In genomic region chrX:71623105-71623450, GRCh38 we compare ENCODE assay signal across 8 cellular contexts. TPM values are rescaled to one million over a fixed set of nuclear protein-coding genes. Genes with fewer than 3 reads are reported as not detected.
DNase-seq lines count a peak whose midpoint lies in the region; ATAC-seq, FAIRE-seq and TF ChIP-seq lines count a peak whose summit lies in the region.

No MANE protein-coding gene starts in this region.

- H2BK12ac ChIP-seq in trophoblast cell (ENCODE audit: low read length) = no peak overlapping the region

- H3K9me3 ChIP-seq in CD8-positive, alpha-beta memory T cell (ENCODE audit: low read length) = no peaks in the 10 kb centered on the region
- H3K9me3 ChIP-seq in Panc1 (ENCODE audit: control insufficient read depth, insufficient read depth, low read depth, low read length) = no peaks in the 10 kb centered on the region
- H3K9me3 ChIP-seq in endothelial cell of umbilical vein (replicated peaks; ENCODE audit: control insufficient read depth, insufficient read depth, low read length) = no peaks in the 10 kb centered on the region
- H3K9me3 ChIP-seq in trophoblast cell (ENCODE audit: insufficient read depth, low read depth, low read length) = no peaks in the 10 kb centered on the region

- H4K8ac ChIP-seq in trophoblast cell (ENCODE audit: low read depth, low read length) = no peak overlapping the region

- H4K20me1 ChIP-seq in endothelial cell of umbilical vein (replicated peaks; ENCODE audit: control insufficient read depth, extremely low read depth, insufficient read depth, low read length) = no peaks in the 10 kb centered on the region

- peaks cover 0 to 3% (median 0%) of the 10 kb centered on the region in 5 donors for H3K9me3 Mint-ChIP-seq in CD8-positive, alpha-beta memory T cell

- peak overlapping the region; percentile 95 to 100 (median 95) for H3K27ac Mint-ChIP-seq in CD8-positive, alpha-beta memory T cell

- peaks cover 0 to 5% (median 0%) of the 10 kb centered on the region in 3 donors for H3K36me3 Mint-ChIP-seq in CD8-positive, alpha-beta memory T cell

- no peak overlapping the region for H2AK5ac ChIP-seq in trophoblast cell (ENCODE audit: low read length)

- BruUV-seq in Panc1 (replicated peaks; lab: Mats Ljungman, UMichigan) (no TSS peak), endothelial cell of umbilical vein (replicated peaks; lab: Mats Ljungman, UMichigan) (no TSS peak)

- peaks cover 61% of the 10 kb centered on the region for H3K4me1 ChIP-seq in CD8-positive, alpha-beta memory T cell (ENCODE audit: insufficient read depth, low read length)
- H3K4me1 ChIP-seq in Panc1 (ENCODE audit: control insufficient read depth, insufficient read depth, low read length) (no peaks in the 10 kb centered on the region; the same call in 1 of the 2 replicates), endothelial cell of umbilical vein (ENCODE audit: control insufficient read depth, extremely low read depth, insufficient read depth, low read length) (peaks cover 11% of the 10 kb centered on the region), trophoblast cell (ENCODE audit: control insufficient read depth in 1 of 2, insufficient read depth in 2 of 2, low read length in 2 of 2) (peaks cover 0 to 7% of the 10 kb centered on the region in 2 experiments)

- TF ChIP-seq POLR2A in endothelial cell of umbilical vein (IDR thresholded peaks at IDR 0.05; ENCODE audit: low read depth, low read length) = no peak

- H2BK5ac ChIP-seq in trophoblast cell (ENCODE audit: low read depth, low read length, poor library complexity) = no peak overlapping the region

- peak overlapping the region; percentile 49 for H3K9ac ChIP-seq in endothelial cell of umbilical vein (replicated peaks; ENCODE audit: extremely low read depth, insufficient read depth, low read length)
- no peak overlapping the region for H3K9ac ChIP-seq in trophoblast cell (ENCODE audit: low read length)

- no peak overlapping the region for H3K4ac ChIP-seq in trophoblast cell (ENCODE audit: low read depth, low read length)

- no peaks in the 10 kb centered on the region for H3K9me1 ChIP-seq in endothelial cell of umbilical vein (replicated peaks; ENCODE audit: control insufficient read depth, extremely low read depth, insufficient read depth, low read length)

- POLR2A ChIA-PET in CD8-positive, alpha-beta memory T cell (lab: Charles Lee) = interaction anchor here (0.5 to 1.3 kb wide), 3 partner anchors 16 to 195 kb away, joined by 4 to 5 read pairs (median 5); partner anchors contain the start of gene OGT
- POLR2A ChIA-PET in Panc1 (lab: Charles Lee) (no interaction called here), endothelial cell of umbilical vein (lab: Charles Lee) (interaction anchor here (1.0 kb wide), 1 partner anchor 25 kb away, joined by 3 read pairs; no protein-coding TSS in a partner anchor)

- WGBS in trophoblast cell (ENCODE audit: extremely low coverage, insufficient coverage, insufficient read length) = no CpG with 5 or more reads among the region's 3 CpGs

- H3K27me3 ChIP-seq in CD8-positive, alpha-beta memory T cell (ENCODE audit: insufficient read depth, low read length, poor library complexity, severe bottlenecking) = no peaks in the 10 kb centered on the region
- no peaks in the 10 kb centered on the region for H3K27me3 ChIP-seq in Panc1 (ENCODE audit: control insufficient read depth, insufficient read depth, low read length)
- no peaks in the 10 kb centered on the region for H3K27me3 ChIP-seq in endothelial cell of umbilical vein (ENCODE audit: control insufficient read depth in 2 of 2, insufficient read depth in 2 of 2, low read length in 2 of 2)
- no peaks in the 10 kb centered on the region for H3K27me3 ChIP-seq in trophoblast cell (ENCODE audit: insufficient read depth, low read length)

- no peak overlapping the region for H4K12ac ChIP-seq in trophoblast cell (ENCODE audit: low read depth, low read length)

- H3K23ac ChIP-seq in trophoblast cell (ENCODE audit: low read length) = no peak overlapping the region

- CTCF ChIA-PET in CD8-positive, alpha-beta memory T cell (lab: Charles Lee) = interaction anchor here (1.2 to 3.8 kb wide), 5 partner anchors 14 to 89 kb away, joined by 3 to 24 read pairs (median 5); no protein-coding TSS in a partner anchor
- CTCF ChIA-PET in Panc1 (lab: Charles Lee) = no interaction called here
- CTCF ChIA-PET in endothelial cell of umbilical vein (lab: Charles Lee) = interaction anchor here (0.7 to 2.1 kb wide), 9 partner anchors 9 to 34 kb away, joined by 3 to 16 read pairs (median 5); no protein-coding TSS in a partner anchor

- no peak overlapping the region for H3K18ac ChIP-seq in trophoblast cell (ENCODE audit: low read length)

- no peaks in the 10 kb centered on the region for H3K79me1 ChIP-seq in trophoblast cell (ENCODE audit: low read length)

- H3K4me3 ChIP-seq in CD8-positive, alpha-beta memory T cell (ENCODE audit: low read length) = peak overlapping the region; percentile 36
- H3K4me3 ChIP-seq in Panc1 (ENCODE audit: low read depth in 2 of 2, low read length in 2 of 2) (no peak overlapping the region), endothelial cell of umbilical vein (replicated peaks in 1 of 3; ENCODE audit: insufficient read depth in 1 of 3, low read depth in 1 of 3, low read length in 3 of 3) (no peak overlapping the region), trophoblast cell (ENCODE audit: low read depth, low read length) (no peak overlapping the region)

- DNase-seq in CD8-positive, alpha-beta memory T cell = no peak
- DNase-seq in Panc1 (ENCODE audit: low read depth, low spot score) (no peak), endothelial cell of umbilical vein (ENCODE audit: low read depth, low spot score) (no peak), trophoblast cell (no peak), germinal center (ENCODE audit: low spot score) (no peak), CD1c-positive myeloid dendritic cell (ENCODE audit: extremely low spot score) (no peak), HCEC 1CT (no peak), HuH-7 (ENCODE audit: low spot score) (no peak)

- dilution Hi-C loops in endothelial cell of umbilical vein (cut with MboI; ENCODE audit: extremely low pct_ligation_motif_present, low sequenced_read_pairs) = no loop called here

- peaks cover 63 to 70% (median 70%) of the 10 kb centered on the region in 3 donors for H3K4me1 Mint-ChIP-seq in CD8-positive, alpha-beta memory T cell

- in situ Hi-C loops in Panc1 (cut with HindIII; ENCODE audit: low pct_unique_long_range_greater_than_20kb, low sequenced_read_pairs) = no loop called here

- peak overlapping the region; percentile 31 for H4K91ac ChIP-seq in trophoblast cell (ENCODE audit: low read depth, low read length)

- TF ChIP-seq CTCF in Panc1 (IDR thresholded peaks at IDR 0.05) = no peak
- TF ChIP-seq CTCF in endothelial cell of umbilical vein (IDR thresholded peaks at IDR 0.05; ENCODE audit: extremely low read depth in 1 of 2, insufficient read depth in 1 of 2, low read depth in 1 of 2, low read length in 2 of 2) = no peak

- H3K4me2 ChIP-seq in endothelial cell of umbilical vein (ENCODE audit: insufficient read depth, low read length) = no peak overlapping the region
- H3K4me2 ChIP-seq in trophoblast cell (ENCODE audit: low read length) = no peak overlapping the region

- peak; percentile 21; the same call in 1 of the 2 replicates for ATAC-seq in Panc1

- peak overlapping the region; percentile 52 for H2AFZ ChIP-seq in endothelial cell of umbilical vein (ENCODE audit: low read depth, low read length)
- H2AFZ ChIP-seq in trophoblast cell (ENCODE audit: insufficient read depth, low read length, poor library complexity) = no peak overlapping the region

- H3K27me3 Mint-ChIP-seq in CD8-positive, alpha-beta memory T cell = peaks cover 0 to 3% of the 10 kb centered on the region in 2 donors

- H3K14ac ChIP-seq in trophoblast cell (ENCODE audit: low read length) = no peak overlapping the region

- FAIRE-seq in endothelial cell of umbilical vein (lab: Jason Lieb, UNC) = no peak

- H3K36me3 ChIP-seq in CD8-positive, alpha-beta memory T cell (ENCODE audit: insufficient read depth, low read length) = no peaks in the 10 kb centered on the region
- no peaks in the 10 kb centered on the region for H3K36me3 ChIP-seq in Panc1 (ENCODE audit: control insufficient read depth, insufficient read depth, low read length)
- H3K36me3 ChIP-seq in endothelial cell of umbilical vein (ENCODE audit: control insufficient read depth in 2 of 2, extremely low read depth in 1 of 2, insufficient read depth in 2 of 2, low read length in 2 of 2) = no peaks in the 10 kb centered on the region
- no peaks in the 10 kb centered on the region for H3K36me3 ChIP-seq in trophoblast cell (ENCODE audit: control insufficient read depth in 1 of 2, insufficient read depth in 2 of 2, low read length in 2 of 2)

- intact Hi-C loops in Panc1 (cut with micrococcal nuclease; ENCODE audit: unreplicated experiment) = no loop called here
- intact Hi-C loops in endothelial cell of umbilical vein (cut with micrococcal nuclease) = no loop called here

- H3K4me3 Mint-ChIP-seq in CD8-positive, alpha-beta memory T cell = peak overlapping the region; percentile 74 to 91 (median 83)

- H3K27ac ChIP-seq in CD8-positive, alpha-beta memory T cell (ENCODE audit: low read depth, low read length) = peak overlapping the region; percentile 57
- H3K27ac ChIP-seq in Panc1 (ENCODE audit: low read length) (no peak overlapping the region), endothelial cell of umbilical vein (ENCODE audit: insufficient read depth, low read depth, low read length) (peak overlapping the region; percentile 75), trophoblast cell (ENCODE audit: low read depth, low read length) (no peak overlapping the region)

- H2BK120ac ChIP-seq in trophoblast cell (ENCODE audit: insufficient read depth, low read length, poor library complexity) = no peak overlapping the region

- H3K79me2 ChIP-seq in endothelial cell of umbilical vein (ENCODE audit: control insufficient read depth, insufficient read depth, low read length) = no peaks in the 10 kb centered on the region
- no peaks in the 10 kb centered on the region for H3K79me2 ChIP-seq in trophoblast cell (ENCODE audit: control insufficient read depth, insufficient read depth, low read length, poor library complexity)

RNA-seq across cellular contexts. Expression of gene CXCR3, which starts 4.8 kb away (rescaled TPM):
- total RNA-seq in CD8-positive, alpha-beta memory T cell = 10 to 100 TPM; 66.1 to 69.3 TPM
- 220 TPM for polyA plus RNA-seq in CD8-positive, alpha-beta memory T cell
- total RNA-seq in Panc1 (2021; ENCODE audit: unreplicated experiment) (not detected), endothelial cell of umbilical vein (not detected in 2 replicates)
- not detected for polyA plus RNA-seq in Panc1 (2012; ENCODE audit: insufficient read length)
- not detected in 2 replicates for polyA plus RNA-seq in endothelial cell of umbilical vein
- not detected in 2 replicates for polyA plus RNA-seq in endothelial cell of umbilical vein (2011; cell fraction: cytosol; rRNA removed)
- polyA plus RNA-seq in endothelial cell of umbilical vein (2011; cell fraction: nucleus; rRNA removed) = not detected in 2 replicates
- polyA plus RNA-seq in endothelial cell of umbilical vein (2012) = not detected in 2 replicates
- not detected in 2 replicates for polyA minus RNA-seq in endothelial cell of umbilical vein
- not detected for polyA minus RNA-seq in endothelial cell of umbilical vein (2011; cell fraction: cytosol; rRNA and poly(A)+ RNA removed)
- not detected in 2 replicates for polyA minus RNA-seq in endothelial cell of umbilical vein (2011; cell fraction: nucleus; rRNA and poly(A)+ RNA removed)
- polyA plus RNA-seq in trophoblast cell (2013) = not detected in 2 replicates

RNA-seq across cellular contexts. Expression of gene GCNA, which starts 44.8 kb away (rescaled TPM):
- total RNA-seq in CD8-positive, alpha-beta memory T cell = 1 to 10 TPM; 3.9 to 4.2 TPM
- 0.67 TPM for polyA plus RNA-seq in CD8-positive, alpha-beta memory T cell
- 4.0 TPM for total RNA-seq in Panc1 (2021; ENCODE audit: unreplicated experiment)
- polyA plus RNA-seq in Panc1 (2012; ENCODE audit: insufficient read length) = 3.0 TPM
- total RNA-seq in endothelial cell of umbilical vein = 2.3 and 4.0 TPM in 2 replicates
- 0.92 and 1.0 TPM in 2 replicates for polyA plus RNA-seq in endothelial cell of umbilical vein
- polyA plus RNA-seq in endothelial cell of umbilical vein (2011; cell fraction: cytosol; rRNA removed) = 0.39 and 0.56 TPM in 2 replicates
- polyA plus RNA-seq in endothelial cell of umbilical vein (2011; cell fraction: nucleus; rRNA removed) = 6.8 and 6.9 TPM in 2 replicates
- 0.71 and 0.79 TPM in 2 replicates for polyA plus RNA-seq in endothelial cell of umbilical vein (2012)
- 2.1 and 2.9 TPM in 2 replicates for polyA minus RNA-seq in endothelial cell of umbilical vein
- polyA minus RNA-seq in endothelial cell of umbilical vein (2011; cell fraction: cytosol; rRNA and poly(A)+ RNA removed) = not detected
- polyA minus RNA-seq in endothelial cell of umbilical vein (2011; cell fraction: nucleus; rRNA and poly(A)+ RNA removed) = 3.4 and 3.5 TPM in 2 replicates
- polyA plus RNA-seq in trophoblast cell (2013) = 0.68 and 0.70 TPM in 2 replicates

Comparison
In these comparisons a context has a peak if more than half of its experiments do, and no peak if none do; other contexts are left out.
1. H3K27ac ChIP-seq: peak in CD8-positive, alpha-beta memory T cell (single experiment) and endothelial cell of umbilical vein (single experiment); none in Panc1 (single experiment) and trophoblast cell (single experiment).
2. RNA of gene CXCR3, which starts 4.8 kb away (total RNA-seq): 66.1 to 69.3 TPM in CD8-positive, alpha-beta memory T cell; not detected in Panc1 (single experiment) and not detected in endothelial cell of umbilical vein; every median in the first group is over 10 times any median in the second.